ENCODE assay signal across 2 cellular contexts in genomic region chr17:48543854-48544355, GRCh38.
A peak's percentile ranks its signal among the peaks of the same experiment; 100 is the strongest.
TF ChIP-seq lines count a peak whose summit lies in the region.

No MANE protein-coding gene starts in this region.

TF ChIP-seq in K562, 482 proteins besides CTCF, POLR2A, EP300 and RAD21 (continues in another document):
- peak; percentile 28 for TF ChIP-seq BRD9 (IDR thresholded peaks at IDR 0.05; ENCODE audit: low read depth, partially characterized antibody)
- TF ChIP-seq ZBTB7A (IDR thresholded peaks at IDR 0.05; ENCODE audit: borderline replicate concordance, control insufficient read depth, low read depth, low read length) = peak; percentile 62; the same call in 1 of the 2 replicates
- TF ChIP-seq CHD2 (IDR thresholded peaks at IDR 0.05; ENCODE audit: low read depth, low read length) = no peak
- no peak for TF ChIP-seq ESRRA (IDR thresholded peaks at IDR 0.05; ENCODE audit: borderline replicate concordance, low read depth)
- peak; percentile 34 for TF ChIP-seq TAF1 (IDR thresholded peaks at IDR 0.05; ENCODE audit: control insufficient read depth, extremely low read depth, insufficient read depth, low read length, severe bottlenecking)
- TF ChIP-seq ZNF764 (CRISPR knock-in tag; IDR thresholded peaks at IDR 0.05; ENCODE audit: low read depth) = no peak
- 0 out of 2 replicates have a peak, but pooled peaks have one; percentile 32 for TF ChIP-seq TAF7 (tag; IDR thresholded peaks at IDR 0.05)
- TF ChIP-seq ZNF589 (CRISPR knock-in tag; IDR thresholded peaks at IDR 0.05; ENCODE audit: low read depth) = 0 out of 2 replicates have a peak, but pooled peaks have one; percentile 50
- TF ChIP-seq NFE2L1 (tag; IDR thresholded peaks at IDR 0.05; ENCODE audit: borderline replicate concordance, low read depth) = no peak
- no peak for TF ChIP-seq NUFIP1 (IDR thresholded peaks at IDR 0.05; ENCODE audit: partially characterized antibody)
- no peak for TF ChIP-seq ZNF41 (CRISPR knock-in tag; conservative IDR thresholded peaks at IDR 0.05)
- 0 out of 2 replicates have a peak, but pooled peaks have one; percentile 18 for TF ChIP-seq ARID4B (CRISPR knock-in tag; IDR thresholded peaks at IDR 0.05)
- no peak for TF ChIP-seq KAT7 (CRISPR knock-in tag; IDR thresholded peaks at IDR 0.05; ENCODE audit: borderline replicate concordance)
- TF ChIP-seq NCOA4 (IDR thresholded peaks at IDR 0.05; ENCODE audit: partially characterized antibody) = no peak
- 0 out of 2 replicates have a peak, but pooled peaks have one; percentile 29 for TF ChIP-seq ZNF395 (CRISPR knock-in tag; IDR thresholded peaks at IDR 0.05)
- TF ChIP-seq ZNF696 (CRISPR knock-in tag; conservative IDR thresholded peaks at IDR 0.05) = no peak
- peak in 1 of 2 experiments; percentile 30; a peak in 1 of 4 replicates for TF ChIP-seq MCM7 (IDR thresholded peaks at IDR 0.05)
- peak; percentile 5; the same call in 1 of the 2 replicates for TF ChIP-seq RBFOX2 (IDR thresholded peaks at IDR 0.05; ENCODE audit: low read depth, low read length)
- TF ChIP-seq SMAD1 (IDR thresholded peaks at IDR 0.05; ENCODE audit: low read depth, low read length, partially characterized antibody) = no peak
- TF ChIP-seq ZNF347 (CRISPR knock-in tag; IDR thresholded peaks at IDR 0.05; ENCODE audit: low read depth) = no peak
- no peak for TF ChIP-seq TAF15 (IDR thresholded peaks at IDR 0.05; ENCODE audit: low read depth, low read length)
- TF ChIP-seq ESRRB (CRISPR knock-in tag; IDR thresholded peaks at IDR 0.05; ENCODE audit: borderline replicate concordance) = no peak
- 0 out of 2 replicates have a peak, but pooled peaks have one; percentile 10 for TF ChIP-seq HLTF (IDR thresholded peaks at IDR 0.05)
- no peak for TF ChIP-seq CC2D1A (IDR thresholded peaks at IDR 0.05)
- no peak for TF ChIP-seq KHSRP (IDR thresholded peaks at IDR 0.05)
- TF ChIP-seq UBTF (IDR thresholded peaks at IDR 0.05; ENCODE audit: borderline replicate concordance in 1 of 2, low read depth in 2 of 2, low read length in 2 of 2) = no peak; a peak in 2 of 4 replicates

TF ChIP-seq in HEK293T, 16 proteins besides CTCF, POLR2A, EP300 and RAD21:
- TF ChIP-seq SUZ12 (IDR thresholded peaks at IDR 0.05) (no peak), TARDBP (IDR thresholded peaks at IDR 0.05) (no peak), ELF4 (IDR thresholded peaks at IDR 0.05) (no peak), PKNOX1 (IDR thresholded peaks at IDR 0.05) (no peak), L3MBTL2 (conservative IDR thresholded peaks at IDR 0.05) (no peak), ZNF384 (IDR thresholded peaks at IDR 0.05) (no peak), BHLHE40 (IDR thresholded peaks at IDR 0.05; ENCODE audit: borderline replicate concordance) (no peak), ARNT (IDR thresholded peaks at IDR 0.05) (no peak), FOXM1 (IDR thresholded peaks at IDR 0.05; ENCODE audit: borderline replicate concordance) (no peak), CTBP1 (IDR thresholded peaks at IDR 0.05; ENCODE audit: borderline replicate concordance) (no peak), FOXK2 (IDR thresholded peaks at IDR 0.05) (no peak), SP1 (IDR thresholded peaks at IDR 0.05) (no peak), HDGF (IDR thresholded peaks at IDR 0.05; ENCODE audit: borderline replicate concordance) (no peak), FOXA1 (IDR thresholded peaks at IDR 0.05) (no peak), NFRKB (IDR thresholded peaks at IDR 0.05) (no peak), LEF1 (IDR thresholded peaks at IDR 0.05; ENCODE audit: borderline replicate concordance) (no peak)
TF ChIP-seq in HEK293T: peak in this region for 0.
